In the genomic region with DNA sequence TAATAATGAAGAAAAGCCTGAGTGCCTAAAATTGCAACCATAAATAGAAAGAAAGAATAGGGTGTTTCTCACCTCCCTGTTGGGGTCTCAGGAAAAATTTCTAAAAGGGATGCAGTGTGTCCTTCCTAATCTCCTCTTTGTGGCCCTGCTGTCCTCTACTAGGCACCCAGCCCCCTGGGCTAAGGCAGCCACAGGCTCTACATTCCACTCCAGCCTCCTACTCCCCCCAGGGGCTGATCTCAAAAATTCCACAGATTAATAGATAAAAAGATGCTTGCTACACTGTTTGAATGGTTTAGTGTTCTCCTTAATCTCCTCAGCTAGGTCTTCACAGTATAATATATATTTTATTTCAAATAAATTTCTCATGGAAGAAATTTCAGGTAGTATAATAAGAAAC, we compare ENCODE assay signal across 27 cellular contexts.
"Had no signal": no experiment of that assay in that cellular context is flagged by ENCODE, and none has a peak within 500 bp of the region (broad histone marks: within the 10 kb centered on the region; RNA-seq: fewer than 3 reads in every experiment).

No MANE protein-coding gene starts in this region.

- H3K4me3 Mint-ChIP-seq: activated B cell treated with CpG ODN at 0.5 μM for 24 hours; activated CD8-positive, alpha-beta T cell treated with anti-CD3 and anti-CD28 coated beads for 36 hours; activated naive CD4-positive, alpha-beta T cell treated with anti-CD3 and anti-CD28 coated beads, Interleukin-2, amount 50 U/mL, for 24 hours; activated naive CD8-positive, alpha-beta T cell treated with anti-CD3 and anti-CD28 coated beads, Interleukin-2, amount 50 U/mL, for 24 hours; dendritic cell treated with granulocyte-macrophage colony-stimulating factor and Interleukin-4, amounts not matched to agents 40 ng/mL and 50 ng/mL, for 4 days; endodermal cell; natural killer cell treated with Interleukin-12 subunit alpha and Interleukin-12 subunit beta and Interleukin-15 and Interleukin-18, amount 100 ng/mL, for 72 hours; T-helper 17 cell had no signal

- H3K9me3 Mint-ChIP-seq: activated B cell treated with CpG ODN at 0.5 μM for 24 hours; activated CD8-positive, alpha-beta T cell treated with anti-CD3 and anti-CD28 coated beads for 36 hours; activated naive CD4-positive, alpha-beta T cell treated with anti-CD3 and anti-CD28 coated beads, Interleukin-2, amount 50 U/mL, for 24 hours; activated naive CD8-positive, alpha-beta T cell treated with anti-CD3 and anti-CD28 coated beads, Interleukin-2, amount 50 U/mL, for 24 hours; activated T-helper 2 cell treated with anti-CD3 and anti-CD28 coated beads, Interferon-gamma antibody, Interleukin-2, Interleukin-4, amounts not matched to agents 10 μg/mL and 5 μg/mL and 100 μg/mL, durations not matched to agents 14 hours and 24 hours and 36 hours; dendritic cell treated with granulocyte-macrophage colony-stimulating factor and Interleukin-4, amounts not matched to agents 40 ng/mL and 50 ng/mL, for 4 days; endodermal cell; natural killer cell treated with Interleukin-12 subunit alpha and Interleukin-12 subunit beta and Interleukin-15 and Interleukin-18, amount 100 ng/mL, for 72 hours had no signal

- H3K9me3 ChIP-seq: heart left ventricle, left lung, lower lobe of right lung, right lobe of liver, testis had no signal

- H3K36me3 ChIP-seq: heart left ventricle, left lung, lower lobe of right lung, right lobe of liver had no signal

- H3K27ac Mint-ChIP-seq: activated B cell treated with CpG ODN at 0.5 μM for 24 hours; activated CD8-positive, alpha-beta T cell treated with anti-CD3 and anti-CD28 coated beads for 36 hours; activated naive CD4-positive, alpha-beta T cell treated with anti-CD3 and anti-CD28 coated beads, Interleukin-2, amount 50 U/mL, for 24 hours; activated naive CD8-positive, alpha-beta T cell treated with anti-CD3 and anti-CD28 coated beads, Interleukin-2, amount 50 U/mL, for 24 hours; activated T-helper 2 cell treated with anti-CD3 and anti-CD28 coated beads, Interferon-gamma antibody, Interleukin-2, Interleukin-4, amounts not matched to agents 10 μg/mL and 5 μg/mL and 100 μg/mL, durations not matched to agents 14 hours and 24 hours and 36 hours; dendritic cell treated with granulocyte-macrophage colony-stimulating factor and Interleukin-4, amounts not matched to agents 40 ng/mL and 50 ng/mL, for 4 days; endodermal cell; natural killer cell treated with Interleukin-12 subunit alpha and Interleukin-12 subunit beta and Interleukin-15 and Interleukin-18, amount 100 ng/mL, for 72 hours; T-helper 17 cell had no signal

- H3K27me3 ChIP-seq: foreskin keratinocyte, right lobe of liver, testis had no signal

- H3K4me1 Mint-ChIP-seq: activated B cell treated with CpG ODN at 0.5 μM for 24 hours; activated naive CD4-positive, alpha-beta T cell treated with anti-CD3 and anti-CD28 coated beads, Interleukin-2, amount 50 U/mL, for 24 hours; activated naive CD8-positive, alpha-beta T cell treated with anti-CD3 and anti-CD28 coated beads, Interleukin-2, amount 50 U/mL, for 24 hours had no signal

- DNase-seq: activated B cell treated with CpG ODN at 0.5 μM for 24 hours; activated CD4-positive, alpha-beta T cell treated with anti-CD3 and anti-CD28 coated beads, Interleukin-2, amount 50 U/mL, for 1 hour; activated CD8-positive, alpha-beta T cell treated with anti-CD3 and anti-CD28 coated beads for 36 hours; activated naive CD8-positive, alpha-beta T cell treated with anti-CD3 and anti-CD28 coated beads, Interleukin-2, amount 50 U/mL, for 24 hours; activated T-cell treated with anti-CD3 and anti-CD28 coated beads, Interleukin-2, amount 50 U/mL, for 48 hours; amygdala; central memory CD4-positive, alpha-beta T cell; foreskin keratinocyte; heart left ventricle; hypothalamus; kidney glomerular epithelial cell; left lung; lower lobe of right lung; mesenchymal stem cell; posterior cingulate gyrus; right lobe of liver; stimulated activated CD4-positive, alpha-beta T cell treated with anti-CD3 and anti-CD28 coated beads, Interleukin-2, amount 100 ng/mL, for 48 hours; stimulated activated naive CD4-positive, alpha-beta T cell treated with Interleukin-2 at 50 U/mL for 16 hours; T-helper 17 cell; T1000; testis had no signal

- H3K4me1 ChIP-seq: foreskin keratinocyte, heart left ventricle, left lung, lower lobe of right lung, testis had no signal

- H3K36me3 Mint-ChIP-seq: activated naive CD4-positive, alpha-beta T cell treated with anti-CD3 and anti-CD28 coated beads, Interleukin-2, amount 50 U/mL, for 24 hours; natural killer cell treated with Interleukin-12 subunit alpha and Interleukin-12 subunit beta and Interleukin-15 and Interleukin-18, amount 100 ng/mL, for 72 hours had no signal

- H3K4me3 ChIP-seq: heart left ventricle, left lung, lower lobe of right lung, right lobe of liver, testis had no signal

- ATAC-seq: activated CD8-positive, alpha-beta T cell treated with anti-CD3 and anti-CD28 coated beads for 36 hours; activated naive CD8-positive, alpha-beta T cell treated with anti-CD3 and anti-CD28 coated beads, Interleukin-2, amount 50 U/mL, for 24 hours; esophagus mucosa; foreskin keratinocyte; heart left ventricle; left lung; lower lobe of right lung; natural killer cell treated with Interleukin-12 subunit alpha and Interleukin-12 subunit beta and Interleukin-15 and Interleukin-18, amount 100 ng/mL, for 72 hours; right lobe of liver; T-helper 17 cell had no signal

- H3K27ac ChIP-seq: foreskin keratinocyte, heart left ventricle, left lung, lower lobe of right lung, right lobe of liver, testis had no signal
